4 cellular contexts compared by ENCODE assay signal in genomic region chr3:198173929-198174574, GRCh38.
DNase-seq lines count a peak whose midpoint lies in the region; ATAC-seq, FAIRE-seq and TF ChIP-seq lines count a peak whose summit lies in the region.
"Not testable (repeated sequence)": the region's sequence is repeated elsewhere in the genome, so short reads cannot be mapped to it uniquely, and the experiment has no call there.

No MANE protein-coding gene starts in this region.

- H3K79me2 ChIP-seq in GM12878 (ENCODE audit: control insufficient read depth, insufficient read depth, low read length) = not testable (repeated sequence)

- H3K9me3 ChIP-seq in IMR-90 (ENCODE audit: control insufficient read depth, insufficient read depth, low read length); GM12878 (replicated peaks; ENCODE audit: control insufficient read depth, insufficient read depth, low read length); liver (ENCODE audit: control insufficient read depth in 4 of 4, low read length in 3 of 4): not testable (repeated sequence)

- not testable (repeated sequence) for H3K4ac ChIP-seq in IMR-90 (ENCODE audit: low read depth, low read length)

- BruUV-seq in IMR-90 (replicated peaks; lab: Mats Ljungman, UMichigan); GM12878 (replicated peaks; lab: Mats Ljungman, UMichigan): not testable (repeated sequence)

- not testable (repeated sequence) for H3K4me1 ChIP-seq in IMR-90 (ENCODE audit: control insufficient read depth, insufficient read depth, low read length); GM12878 (ENCODE audit: control insufficient read depth, insufficient read depth, low read length); liver (ENCODE audit: control insufficient read depth in 4 of 4, insufficient read depth in 4 of 4, low read length in 3 of 4)

- SMC1A ChIA-PET in GM12878 (lab: Charles Lee; ENCODE audit: uncharacterized antibody, unreplicated experiment) = not testable (repeated sequence)

- TF ChIP-seq EP300 in GM12878 (IDR thresholded peaks at IDR 0.05; ENCODE audit: borderline replicate concordance in 1 of 2, control insufficient read depth in 1 of 2, low read depth in 2 of 2, low read length in 2 of 2) = not testable (repeated sequence)

- dilution Hi-C loops in IMR-90 (cut with HindIII; ENCODE audit: low sequenced_read_pairs, unreplicated experiment) = not testable (repeated sequence)

- not testable (repeated sequence) for H2BK120ac ChIP-seq in IMR-90 (ENCODE audit: low read depth, low read length)

- H2BK15ac ChIP-seq in IMR-90 (ENCODE audit: low read depth, low read length) = not testable (repeated sequence)

- DNase-seq in IMR-90; GM12878 (ENCODE audit: low read depth, low spot score): not testable (repeated sequence)
- DNase-seq in dedifferentiated amniotic fluid mesenchymal stem cell (ENCODE audit: extremely low spot score) = peak; percentile 12

- intact Hi-C loops in IMR-90 (cut with micrococcal nuclease); GM12878 (cut with micrococcal nuclease; ENCODE audit: unreplicated experiment): not testable (repeated sequence)

- not testable (repeated sequence) for FAIRE-seq in GM12878 (lab: Jason Lieb, UNC)

- H3K79me1 ChIP-seq in IMR-90 (ENCODE audit: low read depth in 1 of 2, low read length in 2 of 2) = not testable (repeated sequence)

- not testable (repeated sequence) for H3K4me3 ChIP-seq in IMR-90 (ENCODE audit: insufficient read depth, low read depth, low read length); GM12878; liver (ENCODE audit: low read depth in 1 of 3, low read length in 3 of 3)

- TF ChIP-seq POLR2A in IMR-90 (IDR thresholded peaks at IDR 0.05; ENCODE audit: low read depth, low read length); GM12878 (IDR thresholded peaks at IDR 0.05; ENCODE audit: low read depth, low read length): not testable (repeated sequence)

- POLR2A ChIA-PET in IMR-90 (lab: Charles Lee; ENCODE audit: unreplicated experiment); GM12878 (lab: Charles Lee): not testable (repeated sequence)

- not testable (repeated sequence) for H3K36me3 ChIP-seq in IMR-90 (ENCODE audit: control insufficient read depth, insufficient read depth, low read length); GM12878 (ENCODE audit: control insufficient read depth in 2 of 2, insufficient read depth in 2 of 2, low read length in 1 of 2); liver (ENCODE audit: control insufficient read depth in 4 of 4, insufficient read depth in 3 of 4, low read depth in 1 of 4, low read length in 3 of 4)

- peak overlapping the region; percentile 74 for H2BK5ac ChIP-seq in IMR-90 (ENCODE audit: low read depth, low read length, poor library complexity, severe bottlenecking)

- H2AK9ac ChIP-seq in IMR-90 (replicated peaks; ENCODE audit: low read depth, low read length, poor library complexity) = not testable (repeated sequence)

- H3K23ac ChIP-seq in IMR-90 (ENCODE audit: low read depth, low read length) = not testable (repeated sequence)

- not testable (repeated sequence) for ATAC-seq in IMR-90 (ENCODE audit: low read depth); GM12878

- not testable (repeated sequence) for H3K4me2 ChIP-seq in IMR-90 (ENCODE audit: low read depth, low read length); GM12878 (ENCODE audit: control insufficient read depth, insufficient read depth)

- H3K14ac ChIP-seq in IMR-90 (replicated peaks; ENCODE audit: low read depth, low read length) = not testable (repeated sequence)

- not testable (repeated sequence) for H3K56ac ChIP-seq in IMR-90 (ENCODE audit: extremely low read depth, insufficient read depth, low read length)

- H2AK5ac ChIP-seq in IMR-90 (ENCODE audit: low read depth, low read length) = not testable (repeated sequence)

- not testable (repeated sequence) for H4K5ac ChIP-seq in IMR-90 (ENCODE audit: low read depth, low read length)

- not testable (repeated sequence) for H3K18ac ChIP-seq in IMR-90 (ENCODE audit: low read depth, low read length)

- CTCF ChIA-PET in IMR-90 (lab: Yijun Ruan, JAX); GM12878 (lab: Yijun Ruan, JAX): not testable (repeated sequence)

- H3K27me3 ChIP-seq in IMR-90 (ENCODE audit: control insufficient read depth, insufficient read depth, low read length); GM12878 (replicated peaks in 1 of 2; ENCODE audit: control insufficient read depth in 2 of 2, insufficient read depth in 2 of 2, low read length in 1 of 2); liver (ENCODE audit: control insufficient read depth in 4 of 4, insufficient read depth in 4 of 4, low read length in 3 of 4): not testable (repeated sequence)

- H3K27ac ChIP-seq in IMR-90 (ENCODE audit: insufficient read depth, low read length); GM12878 (ENCODE audit: control insufficient read depth, insufficient read depth); liver (ENCODE audit: low read depth in 1 of 2, low read length in 2 of 2): not testable (repeated sequence)

- not testable (repeated sequence) for H4K91ac ChIP-seq in IMR-90 (ENCODE audit: insufficient read depth, low read depth, low read length)

- not testable (repeated sequence) for H2AFZ ChIP-seq in IMR-90 (replicated peaks; ENCODE audit: low read length, poor library complexity); GM12878 (ENCODE audit: control insufficient read depth, low read depth, low read length)

- WGBS in IMR-90 (ENCODE audit: extremely low coverage in 2 of 2, insufficient read length in 1 of 2), 2 experiments = 100% methylated on average over 1 of the region's 1 CpG; no CpG with 5 or more reads in 1 of the 2 experiments
- WGBS in GM12878 (ENCODE audit: insufficient coverage, insufficient replicate concordance, low lambda C conversion rate, missing lambda C conversion rate) = 80% methylated on average over 1 of the region's 1 CpG
- WGBS in liver = 82% methylated on average over 1 of the region's 1 CpG

- TF ChIP-seq RAD21 in IMR-90 (IDR thresholded peaks at IDR 0.05; ENCODE audit: low read length); GM12878 (IDR thresholded peaks at IDR 0.05; ENCODE audit: insufficient read depth, low read depth, low read length); liver (IDR thresholded peaks at IDR 0.05): not testable (repeated sequence)

- RAD21 ChIA-PET in GM12878 (lab: Charles Lee; ENCODE audit: unreplicated experiment) = not testable (repeated sequence)

- not testable (repeated sequence) for H3K9me1 ChIP-seq in IMR-90 (ENCODE audit: insufficient read depth, low read length)

- in situ Hi-C loops in IMR-90 (cut with MboI; ENCODE audit: low sequenced_read_pairs); GM12878 (cut with MboI): not testable (repeated sequence)

- H4K8ac ChIP-seq in IMR-90 (ENCODE audit: low read depth in 2 of 2, low read length in 2 of 2) = not testable (repeated sequence)

- not testable (repeated sequence) for TF ChIP-seq CTCF in IMR-90 (conservative IDR thresholded peaks at IDR 0.05; ENCODE audit: low read depth, low read length); GM12878 (IDR thresholded peaks at IDR 0.05 in 2 of 3, conservative IDR thresholded peaks at IDR 0.05 in 1 of 3; ENCODE audit: control insufficient read depth in 2 of 3, extremely low read depth in 1 of 3, insufficient read depth in 1 of 3, low read depth in 3 of 3, low read length in 3 of 3); liver (IDR thresholded peaks at IDR 0.05; ENCODE audit: low read depth, low read length, missing input control)

- not testable (repeated sequence) for H4K20me1 ChIP-seq in IMR-90 (ENCODE audit: insufficient read depth, low read length); GM12878 (ENCODE audit: control insufficient read depth, insufficient read depth)

- not testable (repeated sequence) for H2BK20ac ChIP-seq in IMR-90 (ENCODE audit: low read depth, low read length)

- H3K9ac ChIP-seq in IMR-90 (ENCODE audit: low read depth, low read length); GM12878 (ENCODE audit: control insufficient read depth, insufficient read depth, low read length); liver (ENCODE audit: low read depth in 1 of 2, low read length in 2 of 2): not testable (repeated sequence)

TF ChIP-seq in GM12878, 131 proteins besides CTCF, POLR2A, EP300 and RAD21:
- TF ChIP-seq SUZ12 (IDR thresholded peaks at IDR 0.05; ENCODE audit: unreplicated experiment) (peak; percentile 12), NR2C1 (IDR thresholded peaks at IDR 0.05) (0 out of 2 replicates have a peak, but pooled peaks have one; percentile 28)

TF ChIP-seq in liver, 16 proteins besides CTCF, POLR2A, EP300 and RAD21:
- TF ChIP-seq NR2F2 (IDR thresholded peaks at IDR 0.05) = peak; percentile 62
